9 cellular contexts compared by ENCODE assay signal in the genomic region with DNA sequence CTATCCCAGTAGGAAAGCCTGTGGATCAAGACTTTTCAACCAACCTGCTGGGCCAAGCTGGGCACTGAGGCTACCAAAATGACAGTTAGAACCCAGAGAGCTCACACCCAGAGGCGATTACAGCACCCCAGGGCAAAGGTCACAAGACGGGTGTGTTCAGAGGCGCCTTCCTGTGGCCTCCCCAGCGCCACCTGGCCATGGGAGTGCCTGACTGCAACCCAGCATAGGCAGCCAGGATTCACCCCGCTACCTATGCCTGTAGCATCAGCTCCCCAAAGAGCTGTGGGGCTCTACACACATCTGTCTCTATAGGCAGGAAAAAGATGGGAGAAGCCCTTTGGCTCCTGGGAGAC. TPM values are rescaled to one million over a fixed set of nuclear protein-coding genes. Genes with fewer than 3 reads are reported as not detected.
DNase-seq lines count a peak whose midpoint lies in the region; ATAC-seq and TF ChIP-seq lines count a peak whose summit lies in the region.
"Had no signal": no experiment of that assay in that cellular context is flagged by ENCODE, and none has a peak within 500 bp of the region (broad histone marks: within the 10 kb centered on the region; RNA-seq: fewer than 3 reads in every experiment).

No MANE protein-coding gene starts in this region.

- no peaks in the 10 kb centered on the region for H3K36me3 ChIP-seq in Karpas-422 (ENCODE audit: insufficient read depth, low read length)

- H3K9ac ChIP-seq in Karpas-422 (ENCODE audit: low read length), result no peak overlapping the region

- H3K27me3 ChIP-seq in Karpas-422 (ENCODE audit: low read length), result no peaks in the 10 kb centered on the region

- ATAC-seq in GM19372 (IDR thresholded peaks at IDR 0.05; ENCODE audit: low read depth, unreplicated experiment), result peak; percentile 73
- peak; percentile 74 for ATAC-seq in activated naive CD8-positive, alpha-beta T cell treated with anti-CD3 and anti-CD28 coated beads, Interleukin-2, amount 10 ng/mL, durations not matched to agents 7 days and 5 days (ENCODE audit: low read depth)

- no peak overlapping the region for H3K27ac ChIP-seq in Karpas-422 (ENCODE audit: low read length)

- peak; percentile 74 for TF ChIP-seq CTCF in CD14-positive monocyte (IDR thresholded peaks at IDR 0.05)

- no peak overlapping the region for H3K4me2 ChIP-seq in Karpas-422 (ENCODE audit: low read depth, low read length, poor library complexity, severe bottlenecking)

- no peaks in the 10 kb centered on the region for H3K9me2 ChIP-seq in Karpas-422 (replicated peaks; ENCODE audit: insufficient read depth, low read length)

- DNase-seq in CD14-positive monocyte (ENCODE audit: low spot score) (peak; percentile 79), Karpas-422 (peak; percentile 77), posterior vena cava (ENCODE audit: low spot score) (peak; percentile 77), SHP77 treated with DMSO at 0.1 percent for 48 hours (lab: John Stamatoyannopoulos, UW) (no peak), NCI-H524 treated with DMSO at 0.1 percent for 48 hours (lab: John Stamatoyannopoulos, UW) (no peak)
- peak; percentile 44 for DNase-seq in activated naive CD8-positive, alpha-beta T cell treated with anti-CD3 and anti-CD28 coated beads, Interleukin-2, amount 10 ng/mL, durations not matched to agents 7 days and 5 days
- DNase-seq in activated effector memory CD4-positive, alpha-beta T cell treated with Interleukin-2 at 50 U/mL for 16 hours, result no peak

- intact Hi-C loops in CD14-positive monocyte (cut with micrococcal nuclease) (loop anchor here (5.0 kb wide), 1 partner anchor 35 kb away; a partner anchor contains a TSS), posterior vena cava (cut with DNase I) (no loop called here)

- no peaks in the 10 kb centered on the region for H3K79me2 ChIP-seq in Karpas-422 (ENCODE audit: low read length)

- peaks cover 0 to 4% (median 2%) of the 10 kb centered on the region in 3 donors for H3K27me3 Mint-ChIP-seq in CD14-positive monocyte (ENCODE audit: low read depth in 3 of 3)
- no peaks in the 10 kb centered on the region for H3K27me3 Mint-ChIP-seq in activated naive CD8-positive, alpha-beta T cell treated with anti-CD3 and anti-CD28 coated beads, Interleukin-2, amount 10 ng/mL, durations not matched to agents 7 days and 5 days
- H3K27me3 Mint-ChIP-seq: IgD-negative memory B cell had no signal

- H3K36me3 Mint-ChIP-seq in CD14-positive monocyte, result no peaks in the 10 kb centered on the region
- H3K36me3 Mint-ChIP-seq in activated naive CD8-positive, alpha-beta T cell treated with anti-CD3 and anti-CD28 coated beads, Interleukin-2, amount 10 ng/mL, durations not matched to agents 7 days and 5 days, result peaks cover 6% of the 10 kb centered on the region
- H3K36me3 Mint-ChIP-seq: IgD-negative memory B cell had no signal

- no peak overlapping the region for H2AFZ ChIP-seq in Karpas-422 (ENCODE audit: low read length)

- no peaks in the 10 kb centered on the region for H3K4me1 ChIP-seq in Karpas-422 (ENCODE audit: low read length)

- peaks cover 48% of the 10 kb centered on the region for H3K4me1 Mint-ChIP-seq in CD14-positive monocyte
- peaks cover 3% of the 10 kb centered on the region for H3K4me1 Mint-ChIP-seq in activated naive CD8-positive, alpha-beta T cell treated with anti-CD3 and anti-CD28 coated beads, Interleukin-2, amount 10 ng/mL, durations not matched to agents 7 days and 5 days

- peak overlapping the region; percentile 82 to 95 (median 89) for H3K27ac Mint-ChIP-seq in CD14-positive monocyte
- peak overlapping the region; percentile 49 for H3K27ac Mint-ChIP-seq in activated naive CD8-positive, alpha-beta T cell treated with anti-CD3 and anti-CD28 coated beads, Interleukin-2, amount 10 ng/mL, durations not matched to agents 7 days and 5 days
- H3K27ac Mint-ChIP-seq: IgD-negative memory B cell had no signal

- H4K20me1 ChIP-seq in Karpas-422 (ENCODE audit: insufficient read depth, low read depth, low read length), result 0 out of 2 replicates have a peak, but pooled peaks cover 3% of the 10 kb centered on the region

- no peaks in the 10 kb centered on the region for H3K9me3 Mint-ChIP-seq in CD14-positive monocyte
- H3K9me3 Mint-ChIP-seq in activated naive CD8-positive, alpha-beta T cell treated with anti-CD3 and anti-CD28 coated beads, Interleukin-2, amount 10 ng/mL, durations not matched to agents 7 days and 5 days, result no peaks in the 10 kb centered on the region
- H3K9me3 Mint-ChIP-seq: IgD-negative memory B cell had no signal

- POLR2A ChIA-PET in activated naive CD8-positive, alpha-beta T cell treated with anti-CD3 and anti-CD28 coated beads, Interleukin-2, amount 10 ng/mL, durations not matched to agents 7 days and 5 days (lab: Charles Lee), result no interaction called here

- no peaks in the 10 kb centered on the region for H3K9me3 ChIP-seq in Karpas-422 (ENCODE audit: low read length)

- H3K4me3 ChIP-seq in Karpas-422 (ENCODE audit: low read length), result no peak overlapping the region

- H3K4me3 Mint-ChIP-seq in CD14-positive monocyte, result peak overlapping the region in 1 of 2 donors; percentile 68
- no peak overlapping the region for H3K4me3 Mint-ChIP-seq in activated naive CD8-positive, alpha-beta T cell treated with anti-CD3 and anti-CD28 coated beads, Interleukin-2, amount 10 ng/mL, durations not matched to agents 7 days and 5 days

RNA-seq across cellular contexts. Expression of a gene that starts 33.5 kb away (rescaled TPM):
- polyA plus RNA-seq in CD14-positive monocyte, result under 1 TPM; 0.04 to 0.20 TPM
- total RNA-seq in Karpas-422 (2014; rRNA removed; shearing (Covaris generic); ENCODE audit: low replicate concordance), result not detected in 2 replicates
- total RNA-seq in activated naive CD8-positive, alpha-beta T cell treated with anti-CD3 and anti-CD28 coated beads, Interleukin-2, amount 10 ng/mL, durations not matched to agents 7 days and 5 days, result 10 to 100 TPM; 33.4 to 41.5 TPM
- total RNA-seq in posterior vena cava, result 100 to 1,000 TPM; 251 to 394 TPM

RNA-seq across cellular contexts. Expression of a gene that starts 35.8 kb away (rescaled TPM):
- polyA plus RNA-seq in CD14-positive monocyte, result 100 to 1,000 TPM; 180 to 242 TPM
- total RNA-seq in Karpas-422 (2014; rRNA removed; shearing (Covaris generic); ENCODE audit: low replicate concordance), result not detected in 2 replicates
- 1 to 10 TPM; 3.4 to 3.6 TPM for total RNA-seq in activated naive CD8-positive, alpha-beta T cell treated with anti-CD3 and anti-CD28 coated beads, Interleukin-2, amount 10 ng/mL, durations not matched to agents 7 days and 5 days
- 10 to 100 TPM; 30.8 to 55.1 TPM for total RNA-seq in posterior vena cava

RNA-seq across cellular contexts. Expression of a gene that starts 44.4 kb away (rescaled TPM):
- not detected for polyA plus RNA-seq in CD14-positive monocyte
- not detected in 2 replicates for total RNA-seq in Karpas-422 (2014; rRNA removed; shearing (Covaris generic); ENCODE audit: low replicate concordance)
- total RNA-seq in activated naive CD8-positive, alpha-beta T cell treated with anti-CD3 and anti-CD28 coated beads, Interleukin-2, amount 10 ng/mL, durations not matched to agents 7 days and 5 days, result not detected
- total RNA-seq in posterior vena cava, result under 1 TPM in 1 of 2 donors, not detected in 1; 0.28 TPM
- polyA plus RNA-seq: IgD-negative memory B cell had no signal

Comparison
In these comparisons a context has a peak if more than half of its experiments do, and no peak if none do; other contexts are left out.
1. DNase-seq: peak in CD14-positive monocyte (single experiment), Karpas-422 (single experiment), activated naive CD8-positive, alpha-beta T cell treated with anti-CD3 and anti-CD28 coated beads, Interleukin-2, amount 10 ng/mL, durations not matched to agents 7 days and 5 days (single experiment) and posterior vena cava (single experiment); none in activated effector memory CD4-positive, alpha-beta T cell treated with Interleukin-2 at 50 U/mL for 16 hours (single experiment), SHP77 treated with DMSO at 0.1 percent for 48 hours (single experiment) and NCI-H524 treated with DMSO at 0.1 percent for 48 hours (single experiment).
2. RNA of a gene that starts 33.5 kb away (total RNA-seq): 251 to 394 TPM in posterior vena cava and 33.4 to 41.5 TPM in activated naive CD8-positive, alpha-beta T cell treated with anti-CD3 and anti-CD28 coated beads, Interleukin-2, amount 10 ng/mL, durations not matched to agents 7 days and 5 days; not detected in Karpas-422; every median in the first group is over 10 times any median in the second.
3. RNA of a gene that starts 35.8 kb away (total RNA-seq): 30.8 to 55.1 TPM in posterior vena cava; 3.4 to 3.6 TPM in activated naive CD8-positive, alpha-beta T cell treated with anti-CD3 and anti-CD28 coated beads, Interleukin-2, amount 10 ng/mL, durations not matched to agents 7 days and 5 days and not detected in Karpas-422; every median in the first group is over 4 times any median in the second.
4. intact Hi-C loops: an anchor here in CD14-positive monocyte (5.0 kb wide); none called in posterior vena cava.